8 cellular contexts compared by ENCODE assay signal in the genomic region with DNA sequence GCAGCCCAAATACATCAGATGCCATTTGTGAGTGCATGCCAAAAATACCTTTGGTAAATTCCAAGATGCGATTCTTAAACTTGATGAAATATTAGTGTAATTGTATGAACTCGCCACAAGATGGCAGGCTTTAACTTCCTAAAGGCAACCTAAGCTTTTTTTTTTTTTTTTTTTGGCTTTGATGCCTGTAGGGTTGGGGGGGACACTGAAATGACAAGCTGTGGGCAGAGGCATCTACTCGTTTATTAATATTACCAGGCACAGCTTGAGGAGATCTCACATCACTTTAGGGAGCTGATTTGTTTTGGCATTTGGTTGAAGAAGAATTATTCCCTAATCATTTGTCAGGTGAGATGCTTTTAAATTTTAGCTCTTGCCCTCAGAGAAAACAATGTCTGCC.
A peak's percentile ranks its signal among the peaks of the same experiment; 100 is the strongest.
DNase-seq lines count a peak whose midpoint lies in the region; ATAC-seq and TF ChIP-seq lines count a peak whose summit lies in the region.

No MANE protein-coding gene starts in this region.

- intact Hi-C loops in lower lobe of right lung (cut with DNase I), result no loop called here

- peak; percentile 12 for DNase-seq in SKM-1 treated with dmso at 0.1 percent for 144 hours (lab: John Stamatoyannopoulos, UW; ENCODE audit: unreplicated experiment)
- DNase-seq in SKM-1 (lab: John Stamatoyannopoulos, UW; ENCODE audit: unreplicated experiment), result no peak
- peak; percentile 19 for DNase-seq in HPDE6-E6E7 (ENCODE audit: extremely low spot score)
- peak; percentile 40 for DNase-seq in NCI-H748 treated with DMSO at 0.1 percent for 48 hours (lab: John Stamatoyannopoulos, UW)
- peak; percentile 79 to 81 for DNase-seq in cardiac fibroblast (ENCODE audit: low read depth in 2 of 2)
- no peak for DNase-seq in lower lobe of right lung

- H3K4me3 ChIP-seq in cardiac fibroblast (replicated peaks in 1 of 2; ENCODE audit: low read depth in 2 of 2, low read length in 2 of 2) (no peak overlapping the region), lower lobe of right lung (no peak overlapping the region)

- no peaks in the 10 kb centered on the region for H3K4me1 ChIP-seq in lower lobe of right lung

- H3K27me3 ChIP-seq in lower lobe of right lung (ENCODE audit: low read depth), result no peaks in the 10 kb centered on the region

- ATAC-seq in lower lobe of right lung, result peak; percentile 31 to 36
- ATAC-seq in GM18498 (IDR thresholded peaks at IDR 0.05; ENCODE audit: unreplicated experiment), result no peak
- ATAC-seq in HG02623 (IDR thresholded peaks at IDR 0.05; ENCODE audit: unreplicated experiment), result no peak

- H3K27ac ChIP-seq in lower lobe of right lung, result no peak overlapping the region

- H3K36me3 ChIP-seq in lower lobe of right lung, result no peaks in the 10 kb centered on the region

- peak; percentile 44 for TF ChIP-seq CTCF in cardiac fibroblast (IDR thresholded peaks at IDR 0.05; ENCODE audit: low read depth, low read length)
- TF ChIP-seq CTCF in lower lobe of right lung (IDR thresholded peaks at IDR 0.05), result peak; percentile 67

- no peaks in the 10 kb centered on the region for H3K9me3 ChIP-seq in lower lobe of right lung

Comparison
In these comparisons a context has a peak if more than half of its experiments do, and no peak if none do; other contexts are left out.
1. DNase-seq: peak in SKM-1 treated with dmso at 0.1 percent for 144 hours (single experiment), HPDE6-E6E7 (single experiment), NCI-H748 treated with DMSO at 0.1 percent for 48 hours (single experiment) and cardiac fibroblast (2 of 2); none in SKM-1 (single experiment) and lower lobe of right lung (single experiment).
2. ATAC-seq: peak in lower lobe of right lung (2 of 2); none in GM18498 (single experiment) and HG02623 (single experiment).